15 cellular contexts compared by ENCODE assay signal in the genomic region with DNA sequence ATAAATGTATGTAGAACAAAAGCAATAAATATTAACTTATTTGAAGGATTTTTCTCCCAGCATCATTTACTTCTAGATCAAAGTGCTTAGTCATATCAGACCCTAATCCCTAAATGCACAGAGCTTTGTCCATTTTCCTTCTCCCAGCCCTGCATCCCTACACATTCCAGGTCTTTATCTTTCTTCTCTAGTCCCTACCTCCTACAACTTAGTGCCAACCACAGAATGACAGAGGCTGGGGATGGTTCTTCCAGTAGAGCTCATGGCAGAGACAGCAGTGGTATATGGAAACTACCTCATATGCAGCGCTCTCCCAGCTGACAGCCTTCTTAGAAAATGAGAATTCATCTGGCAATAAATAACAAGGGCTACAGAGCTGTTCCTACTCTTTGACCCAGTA.
DNase-seq lines count a peak whose midpoint lies in the region; ATAC-seq, FAIRE-seq and TF ChIP-seq lines count a peak whose summit lies in the region.
"Had no signal": no experiment of that assay in that cellular context is flagged by ENCODE, and none has a peak within 500 bp of the region (broad histone marks: within the 10 kb centered on the region; RNA-seq: fewer than 3 reads in every experiment).

No MANE protein-coding gene starts in this region.

- no peaks in the 10 kb centered on the region for H3K79me2 ChIP-seq in hepatocyte

- ATAC-seq in A549 (peak in 1 of 2 experiments; percentile 41; a peak in 2 of 6 replicates), GM21576 (IDR thresholded peaks at IDR 0.05; ENCODE audit: unreplicated experiment) (no peak)
- ATAC-seq in naive thymus-derived CD4-positive, alpha-beta T cell: no peak
- ATAC-seq: HCT116 had no signal

- CTCF ChIA-PET in A549 (lab: Yijun Ruan, JAX): interaction anchor here (0.7 to 2.2 kb wide), 2 partner anchors 10 to 19 kb away, joined by 3 to 5 read pairs; no protein-coding TSS in a partner anchor
- CTCF ChIA-PET in naive thymus-derived CD4-positive, alpha-beta T cell (lab: Charles Lee): no interaction called here

- DNase-seq in A549 (ENCODE audit: low read depth in 1 of 2, low spot score in 1 of 2) (no peak), NCI-H69 (lab: John Stamatoyannopoulos, UW) (peak; percentile 6), hepatocyte (ENCODE audit: low spot score) (no peak), sigmoid colon (peak; percentile 18), NCI-H774 (lab: John Stamatoyannopoulos, UW) (no peak)
- DNase-seq in naive thymus-derived CD4-positive, alpha-beta T cell: no peak
- DNase-seq: C1 segment of cervical spinal cord; CD4-positive, alpha-beta T cell; DMS153; GF-D8 had no signal

- H3K4me1 ChIP-seq in A549 (peaks cover 45% of the 10 kb centered on the region), hepatocyte (ENCODE audit: insufficient read depth) (peaks cover 6% of the 10 kb centered on the region), sigmoid colon (no peaks in the 10 kb centered on the region)
- no peaks in the 10 kb centered on the region for H3K4me1 ChIP-seq in naive thymus-derived CD4-positive, alpha-beta T cell (ENCODE audit: control insufficient read depth in 2 of 2, insufficient read depth in 2 of 2, low read length in 2 of 2)

- H3K36me3 Mint-ChIP-seq in naive thymus-derived CD4-positive, alpha-beta T cell: no peaks in the 10 kb centered on the region

- WGBS in A549 (ENCODE audit: missing lambda C conversion rate): 92% methylated on average over 1 of the region's 1 CpG
- 75% methylated on average over 1 of the region's 1 CpG for WGBS in hepatocyte (ENCODE audit: low lambda C conversion rate, missing lambda C conversion rate)
- 92 to 94% methylated on average over 1 of the region's 1 CpG for WGBS in sigmoid colon, 2 donors

- H4K20me1 ChIP-seq in hepatocyte (ENCODE audit: insufficient read depth, poor library complexity, severe bottlenecking): no peaks in the 10 kb centered on the region

- H3K9me2 ChIP-seq in hepatocyte (replicated peaks; ENCODE audit: insufficient read depth): no peaks in the 10 kb centered on the region

- no peak overlapping the region for H3K4me3 Mint-ChIP-seq in naive thymus-derived CD4-positive, alpha-beta T cell
- H3K4me3 Mint-ChIP-seq: B cell; CD4-positive, alpha-beta T cell had no signal

- no peak for TF ChIP-seq POLR2A in A549 (IDR thresholded peaks at IDR 0.05; ENCODE audit: low read length)
- TF ChIP-seq POLR2A in sigmoid colon (IDR thresholded peaks at IDR 0.05): no peak

- no peak overlapping the region for H2AFZ ChIP-seq in hepatocyte

- no peak overlapping the region for H3K27ac Mint-ChIP-seq in naive thymus-derived CD4-positive, alpha-beta T cell
- H3K27ac Mint-ChIP-seq: B cell; CD4-positive, alpha-beta T cell had no signal

- intact Hi-C loops in sigmoid colon (cut with DNase I): no loop called here
- intact Hi-C loops in naive thymus-derived CD4-positive, alpha-beta T cell (cut with micrococcal nuclease): no loop called here

- no peak for FAIRE-seq in A549 (lab: Jason Lieb, UNC)
- FAIRE-seq: D721Med, H54 had no signal

- peak overlapping the region; percentile 59 for H3K4me2 ChIP-seq in A549
- H3K4me2 ChIP-seq in hepatocyte: peak overlapping the region; percentile 7

- H3K36me3 ChIP-seq in hepatocyte (replicated peaks; ENCODE audit: insufficient read depth, low read depth) (no peaks in the 10 kb centered on the region), sigmoid colon (no peaks in the 10 kb centered on the region)
- H3K36me3 ChIP-seq in naive thymus-derived CD4-positive, alpha-beta T cell (ENCODE audit: control insufficient read depth in 2 of 3, insufficient read depth in 3 of 3, low read length in 3 of 3): no peaks in the 10 kb centered on the region

- TF ChIP-seq RAD21 in A549 (conservative IDR thresholded peaks at IDR 0.05 in 1 of 2, IDR thresholded peaks at IDR 0.05 in 1 of 2): no peak

- POLR2A ChIA-PET in A549 (lab: Yijun Ruan, JAX): no interaction called here
- POLR2A ChIA-PET in naive thymus-derived CD4-positive, alpha-beta T cell (lab: Charles Lee): no interaction called here

- no peak for TF ChIP-seq EP300 in A549 (IDR thresholded peaks at IDR 0.05)
- no peak for TF ChIP-seq EP300 in sigmoid colon (IDR thresholded peaks at IDR 0.05)

- H3K27ac ChIP-seq in A549: peak overlapping the region; percentile 62 to 81
- H3K27ac ChIP-seq in hepatocyte: peak overlapping the region; percentile 19
- no peak overlapping the region for H3K27ac ChIP-seq in sigmoid colon
- no peak overlapping the region for H3K27ac ChIP-seq in naive thymus-derived CD4-positive, alpha-beta T cell (ENCODE audit: low read depth, low read length)

- TF ChIP-seq CTCF in A549 (IDR thresholded peaks at IDR 0.05): no peak
- TF ChIP-seq CTCF in hepatocyte (IDR thresholded peaks at IDR 0.05; ENCODE audit: poor library complexity): no peak
- TF ChIP-seq CTCF in sigmoid colon (IDR thresholded peaks at IDR 0.05): no peak

- H3K27me3 ChIP-seq in hepatocyte (no peaks in the 10 kb centered on the region), sigmoid colon (no peaks in the 10 kb centered on the region)
- no peaks in the 10 kb centered on the region for H3K27me3 ChIP-seq in naive thymus-derived CD4-positive, alpha-beta T cell (ENCODE audit: control insufficient read depth in 2 of 2, insufficient read depth in 2 of 2, low read length in 2 of 2)

- no peaks in the 10 kb centered on the region for H3K4me1 Mint-ChIP-seq in naive thymus-derived CD4-positive, alpha-beta T cell
- H3K4me1 Mint-ChIP-seq: B cell had no signal

- no peaks in the 10 kb centered on the region for H3K9me3 ChIP-seq in A549
- no peaks in the 10 kb centered on the region for H3K9me3 ChIP-seq in hepatocyte (ENCODE audit: low read depth)
- no peaks in the 10 kb centered on the region for H3K9me3 ChIP-seq in sigmoid colon
- no peaks in the 10 kb centered on the region for H3K9me3 ChIP-seq in naive thymus-derived CD4-positive, alpha-beta T cell (ENCODE audit: control insufficient read depth in 2 of 3, low read length in 3 of 3)

- H3K9me3 Mint-ChIP-seq in naive thymus-derived CD4-positive, alpha-beta T cell: no peaks in the 10 kb centered on the region
- H3K9me3 Mint-ChIP-seq: CD4-positive, alpha-beta T cell had no signal

- peaks cover 8 to 23% (median 21%) of the 10 kb centered on the region in 5 donors for H3K27me3 Mint-ChIP-seq in naive thymus-derived CD4-positive, alpha-beta T cell

- H3K4me3 ChIP-seq in A549 (no peak overlapping the region), hepatocyte (no peak overlapping the region), sigmoid colon (no peak overlapping the region)
- H3K4me3 ChIP-seq in naive thymus-derived CD4-positive, alpha-beta T cell (ENCODE audit: low read length): no peak overlapping the region

TF ChIP-seq in A549, 52 proteins besides CTCF, POLR2A, EP300 and RAD21:
- TF ChIP-seq MAFK (IDR thresholded peaks at IDR 0.05; ENCODE audit: partially characterized antibody) (peak; percentile 9), NPAS2 (CRISPR knock-in tag; IDR thresholded peaks at IDR 0.05; ENCODE audit: borderline replicate concordance) (no peak)

Comparison
In these comparisons a context has a peak if more than half of its experiments do, and no peak if none do; other contexts are left out.
1. DNase-seq: peak in NCI-H69 (single experiment) and sigmoid colon (single experiment); none in A549 (0 of 2), hepatocyte (single experiment), naive thymus-derived CD4-positive, alpha-beta T cell (0 of 9) and NCI-H774 (single experiment).
2. H3K27ac ChIP-seq: peak in A549 (2 of 2) and hepatocyte (single experiment); none in sigmoid colon (0 of 4) and naive thymus-derived CD4-positive, alpha-beta T cell (single experiment).